ENCODE assay signal across 15 cellular contexts in genomic region chr3:34351857-34352545, GRCh38.
"Had no signal": no experiment of that assay in that cellular context is flagged by ENCODE, and none has a peak within 500 bp of the region (broad histone marks: within the 10 kb centered on the region; RNA-seq: fewer than 3 reads in every experiment).

No MANE protein-coding gene starts in this region.

- H3K4me3 Mint-ChIP-seq: activated B cell treated with CpG ODN at 0.5 μM for 24 hours; activated CD4-positive, alpha-beta T cell treated with anti-CD3 and anti-CD28 coated beads, Interleukin-2, amount 10 ng/mL, durations not matched to agents 7 days and 5 days; central memory CD8-positive, alpha-beta T cell had no signal

- DNase-seq: activated B cell treated with CpG ODN at 0.5 μM for 24 hours; activated CD4-positive, alpha-beta T cell treated with anti-CD3 and anti-CD28 coated beads, Interleukin-2, amount 10 ng/mL, durations not matched to agents 7 days and 5 days; activated naive CD4-positive, alpha-beta T cell treated with anti-CD3 and anti-CD28 coated beads, Interleukin-2, amount 50 U/mL, for 16 hours; activated T-cell treated with anti-CD3 and anti-CD28 coated beads, Interleukin-2, amount 50 U/mL, for 1 hour; adrenal gland; cortex of kidney; effector CD8-positive, alpha-beta T cell; gastrocnemius medialis; right cardiac atrium; small intestine; tibial artery had no signal

- H3K27ac Mint-ChIP-seq: activated B cell treated with CpG ODN at 0.5 μM for 24 hours; activated CD4-positive, alpha-beta T cell treated with anti-CD3 and anti-CD28 coated beads, Interleukin-2, amount 10 ng/mL, durations not matched to agents 7 days and 5 days had no signal

- H3K4me3 ChIP-seq: adrenal gland, gastrocnemius medialis, tibial artery, vagina had no signal

- H3K4me1 ChIP-seq: adrenal gland, gastrocnemius medialis, tibial artery, vagina had no signal

- FAIRE-seq: keratinocyte, small intestine had no signal

- H3K27me3 Mint-ChIP-seq: activated B cell treated with CpG ODN at 0.5 μM for 24 hours; central memory CD8-positive, alpha-beta T cell had no signal

- H3K36me3 ChIP-seq: adrenal gland, gastrocnemius medialis, tibial artery, vagina had no signal

- H3K9me3 Mint-ChIP-seq: activated B cell treated with CpG ODN at 0.5 μM for 24 hours; activated CD4-positive, alpha-beta T cell treated with anti-CD3 and anti-CD28 coated beads, Interleukin-2, amount 10 ng/mL, durations not matched to agents 7 days and 5 days; central memory CD8-positive, alpha-beta T cell had no signal

- ATAC-seq: gastrocnemius medialis, right cardiac atrium had no signal

- H3K9me3 ChIP-seq: adrenal gland, gastrocnemius medialis, tibial artery, vagina had no signal

- H3K4me1 Mint-ChIP-seq: activated B cell treated with CpG ODN at 0.5 μM for 24 hours; activated CD4-positive, alpha-beta T cell treated with anti-CD3 and anti-CD28 coated beads, Interleukin-2, amount 10 ng/mL, durations not matched to agents 7 days and 5 days; central memory CD8-positive, alpha-beta T cell had no signal

- H3K27ac ChIP-seq: adrenal gland, epithelial cell of prostate, gastrocnemius medialis, tibial artery, vagina had no signal

- H3K27me3 ChIP-seq: adrenal gland, gastrocnemius medialis, tibial artery, vagina had no signal
